14 cellular contexts compared by ENCODE assay signal in genomic region chr21:42406201-42406601, GRCh38. TPM values are rescaled to one million over a fixed set of nuclear protein-coding genes. Genes with fewer than 3 reads are reported as not detected.
DNase-seq lines count a peak whose midpoint lies in the region; ATAC-seq and TF ChIP-seq lines count a peak whose summit lies in the region.
"Had no signal": no experiment of that assay in that cellular context is flagged by ENCODE, and none has a peak within 500 bp of the region (broad histone marks: within the 10 kb centered on the region; RNA-seq: fewer than 3 reads in every experiment).

No MANE protein-coding gene starts in this region.

- no peaks in the 10 kb centered on the region for H3K9me2 ChIP-seq in hepatocyte (replicated peaks; ENCODE audit: insufficient read depth)
- H3K9me2 ChIP-seq: SK-N-SH had no signal

- H3K4me3 ChIP-seq in hepatocyte, result no peak overlapping the region
- H3K4me3 ChIP-seq: coronary artery had no signal

- no peak overlapping the region for H2AFZ ChIP-seq in hepatocyte

- ATAC-seq in central memory CD8-positive, alpha-beta T cell (replicated peaks; ENCODE audit: extremely low read depth, poor library complexity, severe bottlenecking), result peak; percentile 45
- no peak for ATAC-seq in GM18909 (IDR thresholded peaks at IDR 0.05; ENCODE audit: poor library complexity, unreplicated experiment)

- no peaks in the 10 kb centered on the region for H3K9me3 ChIP-seq in hepatocyte (ENCODE audit: low read depth)
- H3K9me3 ChIP-seq: SK-N-SH had no signal

- H3K27ac Mint-ChIP-seq in central memory CD8-positive, alpha-beta T cell (ENCODE audit: low read depth), result peak overlapping the region; percentile 92

- H3K4me3 Mint-ChIP-seq in central memory CD8-positive, alpha-beta T cell, result peak overlapping the region; percentile 90

- no peak overlapping the region for H3K27ac ChIP-seq in hepatocyte
- H3K27ac ChIP-seq: coronary artery had no signal

- H3K36me3 Mint-ChIP-seq in central memory CD8-positive, alpha-beta T cell (ENCODE audit: insufficient read depth), result peaks cover 39% of the 10 kb centered on the region

- no peaks in the 10 kb centered on the region for H3K27me3 Mint-ChIP-seq in central memory CD8-positive, alpha-beta T cell

- no peaks in the 10 kb centered on the region for H3K79me2 ChIP-seq in hepatocyte

- DNase-seq in NCI-H526 treated with DMSO at 0.1 percent for 48 hours (lab: John Stamatoyannopoulos, UW), result peak; percentile 40
- peak; percentile 43 for DNase-seq in activated CD4-positive, alpha-beta T cell treated with anti-CD3 and anti-CD28 coated beads, Interleukin-2, amount 50 U/mL, for 1 hour
- peak in 1 of 2 donors; percentile 27 for DNase-seq in central memory CD8-positive, alpha-beta T cell (ENCODE audit: low spot score in 2 of 2)
- peak; percentile 74 for DNase-seq in stimulated activated CD8-positive, alpha-beta memory T cell treated with anti-CD3 and anti-CD28 coated beads, Interleukin-4, amount 100 ng/mL, for 48 hours
- DNase-seq in hepatocyte (ENCODE audit: low spot score), result no peak
- DNase-seq in Kasumi-1 (lab: John Stamatoyannopoulos, UW), result no peak
- DNase-seq: Calu3, NCI-H524 treated with DMSO at 0.1 percent for 48 hours, SK-N-SH had no signal

- H3K9me3 Mint-ChIP-seq in central memory CD8-positive, alpha-beta T cell, result peaks cover 9% of the 10 kb centered on the region

- no peaks in the 10 kb centered on the region for H3K27me3 ChIP-seq in hepatocyte

- TF ChIP-seq CTCF in hepatocyte (IDR thresholded peaks at IDR 0.05; ENCODE audit: poor library complexity), result no peak

- H3K4me2 ChIP-seq in hepatocyte, result no peak overlapping the region
- H3K4me2 ChIP-seq: SK-N-SH had no signal

- peaks cover 63% of the 10 kb centered on the region for H3K4me1 Mint-ChIP-seq in central memory CD8-positive, alpha-beta T cell

- WGBS in hepatocyte (ENCODE audit: low lambda C conversion rate, missing lambda C conversion rate), result 82% methylated on average over 10 of the region's 10 CpGs

- no peaks in the 10 kb centered on the region for H3K36me3 ChIP-seq in hepatocyte (replicated peaks; ENCODE audit: insufficient read depth, low read depth)

- H4K20me1 ChIP-seq in hepatocyte (ENCODE audit: insufficient read depth, poor library complexity, severe bottlenecking), result no peaks in the 10 kb centered on the region

- H3K4me1 ChIP-seq in hepatocyte (ENCODE audit: insufficient read depth), result peaks cover 11% of the 10 kb centered on the region

RNA-seq across cellular contexts. Expression of gene UBASH3A, which starts 2.5 kb away (rescaled TPM):
- total RNA-seq in hepatocyte, result not detected in 2 replicates
- not detected in 2 replicates for polyA plus RNA-seq in hepatocyte
- total RNA-seq: Calu3, M059J, osteocyte had no signal
- polyA plus RNA-seq: SK-N-SH had no signal

RNA-seq across cellular contexts. Expression of gene TMPRSS3, which starts 10.3 kb away (rescaled TPM):
- 1.4 and 1.7 TPM in 2 replicates for total RNA-seq in hepatocyte
- polyA plus RNA-seq in hepatocyte, result 1.4 and 1.5 TPM in 2 replicates
- total RNA-seq: osteocyte had no signal
- polyA plus RNA-seq: SK-N-SH had no signal

RNA-seq across cellular contexts. Expression of gene TFF1, which starts 39.9 kb away (rescaled TPM):
- total RNA-seq in hepatocyte, result 57.4 and 84.2 TPM in 2 replicates
- polyA plus RNA-seq in hepatocyte, result 140 and 221 TPM in 2 replicates
- total RNA-seq: Calu3, M059J, osteocyte had no signal
- polyA plus RNA-seq: SK-N-SH had no signal

RNA-seq across cellular contexts. Expression of gene TFF2, which starts 55.4 kb away (rescaled TPM):
- total RNA-seq in hepatocyte, result 15.5 and 23.9 TPM in 2 replicates
- 28.1 and 58.7 TPM in 2 replicates for polyA plus RNA-seq in hepatocyte
- total RNA-seq: Calu3, osteocyte, ureter had no signal
- polyA plus RNA-seq: SK-N-SH had no signal

Comparison
In these comparisons a context has a peak if more than half of its experiments do, and no peak if none do; other contexts are left out.
1. DNase-seq: peak in NCI-H526 treated with DMSO at 0.1 percent for 48 hours (single experiment), activated CD4-positive, alpha-beta T cell treated with anti-CD3 and anti-CD28 coated beads, Interleukin-2, amount 50 U/mL, for 1 hour (single experiment) and stimulated activated CD8-positive, alpha-beta memory T cell treated with anti-CD3 and anti-CD28 coated beads, Interleukin-4, amount 100 ng/mL, for 48 hours (single experiment); none in hepatocyte (single experiment) and Kasumi-1 (0 of 2).